In the genomic region with DNA sequence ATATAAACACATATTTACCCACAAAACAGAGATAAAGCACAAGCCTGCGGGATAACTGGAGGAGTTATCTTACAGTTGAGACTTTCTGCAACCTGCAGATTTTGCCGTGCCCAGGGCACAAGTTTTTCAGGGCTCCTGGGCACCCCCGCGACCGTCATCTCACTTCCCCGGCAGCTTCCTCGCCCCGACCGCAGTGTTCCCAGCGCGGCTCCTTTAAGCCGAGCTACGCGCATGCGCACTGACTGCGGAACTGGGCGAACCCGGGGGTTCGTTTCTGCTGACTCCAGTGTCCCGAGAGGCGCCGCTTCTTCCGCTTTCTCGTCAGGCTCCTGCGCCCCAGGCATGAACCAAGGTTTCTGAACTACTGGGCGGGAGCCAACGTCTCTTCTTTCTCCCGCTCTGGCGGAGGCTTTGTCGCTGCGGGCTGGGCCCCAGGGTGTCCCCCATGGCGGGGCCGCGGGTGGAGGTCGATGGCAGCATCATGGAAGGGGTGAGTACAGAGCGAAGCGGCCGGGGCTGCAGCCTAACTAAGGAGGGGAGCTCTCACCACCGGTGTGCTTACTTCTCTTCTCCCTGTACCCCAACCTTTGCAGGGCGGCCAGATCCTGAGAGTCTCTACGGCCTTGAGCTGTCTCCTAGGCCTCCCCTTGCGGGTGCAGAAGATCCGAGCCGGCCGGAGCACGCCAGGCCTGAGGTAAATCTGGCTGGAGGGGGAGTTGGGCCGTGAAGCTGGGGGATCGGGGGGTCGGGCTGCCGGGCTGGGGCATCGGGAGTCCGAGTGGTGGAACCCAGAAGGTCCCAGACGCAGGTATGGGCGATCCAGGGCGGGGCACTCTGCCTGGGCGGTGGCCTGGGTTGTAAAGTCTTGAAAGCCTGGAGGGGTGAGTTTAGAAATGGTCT, we compare ENCODE assay signal across 8 cellular contexts. TPM values are rescaled to one million over a fixed set of nuclear protein-coding genes. Genes with fewer than 3 reads are reported as not detected.
DNase-seq lines count a peak whose midpoint lies in the region; ATAC-seq and TF ChIP-seq lines count a peak whose summit lies in the region.

A gene (plus strand): TSS at position 286 of the 900 bp plus-strand sequence. CDS start 160 bp downstream, at position 446.

- no peaks in the 10 kb centered on the region for H3K27me3 ChIP-seq in CD8-positive, alpha-beta T cell (ENCODE audit: insufficient read depth, low read length)
- H3K27me3 ChIP-seq in effector memory CD4-positive, alpha-beta T cell (replicated peaks; ENCODE audit: control insufficient read depth, insufficient read depth, low read length, poor library complexity, severe bottlenecking): no peaks in the 10 kb centered on the region

- peaks cover 47% of the 10 kb centered on the region for H3K4me1 Mint-ChIP-seq in CD8-positive, alpha-beta T cell (ENCODE audit: low read depth)

- peak; percentile 85 to 97 (median 96) for DNase-seq in CD8-positive, alpha-beta T cell
- DNase-seq in HS-5 (ENCODE audit: low read depth) (peak; percentile 85), medulla oblongata (ENCODE audit: extremely low spot score) (peak; percentile 97)
- peak; percentile 94 for DNase-seq in NK-92 treated with Interleukin-12 subunit alpha and Interleukin-12 subunit beta, amount 100 ng/mL, for 24 hours (lab: John Stamatoyannopoulos, UW)
- peak; percentile 91 to 95 (median 95) for DNase-seq in effector memory CD4-positive, alpha-beta T cell
- DNase-seq in stimulated activated CD8-positive, alpha-beta memory T cell treated with anti-CD3 and anti-CD28 coated beads, Interleukin-12 subunit alpha, Interleukin-12 subunit beta, amount 100 ng/mL, for 1 hour (ENCODE audit: low read depth): peak; percentile 94

- CTCF ChIA-PET in CD8-positive, alpha-beta T cell (lab: Charles Lee): interaction anchor here (0.7 to 3.4 kb wide), 7 partner anchors 16 to 405 kb away, joined by 3 to 13 read pairs (median 4); a partner anchor contains a TSS
- CTCF ChIA-PET in activated CD8-positive, alpha-beta memory T cell treated with anti-CD3 and anti-CD28 coated beads for 36 hours (lab: Charles Lee): interaction anchor here (0.6 to 1.8 kb wide), 5 partner anchors 18 to 187 kb away, joined by 3 to 6 read pairs (median 4); a partner anchor contains a TSS

- no peak for TF ChIP-seq CTCF in CD8-positive, alpha-beta T cell (IDR thresholded peaks at IDR 0.05)

- H3K4me3 Mint-ChIP-seq in CD8-positive, alpha-beta T cell: peak within 1 kb of the TSS; percentile 100

- peak within 1 kb of the TSS; percentile 78 for H3K27ac ChIP-seq in CD8-positive, alpha-beta T cell (ENCODE audit: low read depth, low read length)
- peak within 1 kb of the TSS; percentile 83 for H3K27ac ChIP-seq in effector memory CD4-positive, alpha-beta T cell (ENCODE audit: insufficient read depth, low read length, poor library complexity, severe bottlenecking)

- H3K9me3 ChIP-seq in CD8-positive, alpha-beta T cell (ENCODE audit: low read length): no peaks in the 10 kb centered on the region
- H3K9me3 ChIP-seq in effector memory CD4-positive, alpha-beta T cell (ENCODE audit: control insufficient read depth, low read length): no peaks in the 10 kb centered on the region

- peaks cover 7% of the 10 kb centered on the region for H3K36me3 ChIP-seq in CD8-positive, alpha-beta T cell (ENCODE audit: insufficient read depth, low read length)
- H3K36me3 ChIP-seq in effector memory CD4-positive, alpha-beta T cell (ENCODE audit: control insufficient read depth, insufficient read depth, low read length): peaks cover 25% of the 10 kb centered on the region

- peak within 1 kb of the TSS; percentile 94 for H3K4me3 ChIP-seq in CD8-positive, alpha-beta T cell (ENCODE audit: low read depth, low read length)
- H3K4me3 ChIP-seq in effector memory CD4-positive, alpha-beta T cell (ENCODE audit: insufficient read depth, low read depth, low read length, poor library complexity, severe bottlenecking): peak within 1 kb of the TSS; percentile 92

- peak within 1 kb of the TSS; percentile 98 for H3K27ac Mint-ChIP-seq in CD8-positive, alpha-beta T cell

- H3K4me1 ChIP-seq in CD8-positive, alpha-beta T cell (ENCODE audit: insufficient read depth, low read length): peaks cover 29% of the 10 kb centered on the region
- peaks cover 2% of the 10 kb centered on the region for H3K4me1 ChIP-seq in effector memory CD4-positive, alpha-beta T cell (ENCODE audit: control insufficient read depth, insufficient read depth, low read length, poor library complexity, severe bottlenecking)

- POLR2A ChIA-PET in CD8-positive, alpha-beta T cell (lab: Charles Lee): interaction anchor here (0.6 to 2.2 kb wide), 16 partner anchors 16 to 296 kb away, joined by 3 to 14 read pairs (median 4); a partner anchor contains a TSS
- POLR2A ChIA-PET in activated CD8-positive, alpha-beta memory T cell treated with anti-CD3 and anti-CD28 coated beads for 36 hours (lab: Charles Lee): interaction anchor here (0.6 to 2.3 kb wide), 5 partner anchors 16 to 452 kb away, joined by 3 to 13 read pairs (median 6); a partner anchor contains a TSS

- no peaks in the 10 kb centered on the region for H3K9me3 Mint-ChIP-seq in CD8-positive, alpha-beta T cell

- intact Hi-C loops in CD8-positive, alpha-beta T cell (cut with DNase I, micrococcal nuclease): loop anchor here (1.0 to 10.0 kb wide), 9 partner anchors 17 to 629 kb away; a partner anchor contains a TSS

- H3K36me3 Mint-ChIP-seq in CD8-positive, alpha-beta T cell: peaks cover 41% of the 10 kb centered on the region

- H3K27me3 Mint-ChIP-seq in CD8-positive, alpha-beta T cell (ENCODE audit: low read depth): no peaks in the 10 kb centered on the region

- ATAC-seq in CD8-positive, alpha-beta T cell: peak; percentile 94
- ATAC-seq in GM19468 (IDR thresholded peaks at IDR 0.05; ENCODE audit: extremely low read depth, unreplicated experiment): peak; percentile 99

RNA-seq across cellular contexts. Expression of the gene that starts here (rescaled TPM):
- 10 to 100 TPM; 36.2 to 37.7 TPM for total RNA-seq in CD8-positive, alpha-beta T cell
- total RNA-seq in activated CD8-positive, alpha-beta memory T cell treated with anti-CD3 and anti-CD28 coated beads for 36 hours: 10 to 100 TPM; 62.5 to 63.5 TPM

Comparison
In these comparisons a context has a peak if more than half of its experiments do, and no peak if none do; other contexts are left out.
1. Peak in every context shown above with its lines: DNase-seq, ATAC-seq, H3K4me3 ChIP-seq and H3K27ac ChIP-seq.